ENCODE assay signal across 1 cellular context in the genomic region with DNA sequence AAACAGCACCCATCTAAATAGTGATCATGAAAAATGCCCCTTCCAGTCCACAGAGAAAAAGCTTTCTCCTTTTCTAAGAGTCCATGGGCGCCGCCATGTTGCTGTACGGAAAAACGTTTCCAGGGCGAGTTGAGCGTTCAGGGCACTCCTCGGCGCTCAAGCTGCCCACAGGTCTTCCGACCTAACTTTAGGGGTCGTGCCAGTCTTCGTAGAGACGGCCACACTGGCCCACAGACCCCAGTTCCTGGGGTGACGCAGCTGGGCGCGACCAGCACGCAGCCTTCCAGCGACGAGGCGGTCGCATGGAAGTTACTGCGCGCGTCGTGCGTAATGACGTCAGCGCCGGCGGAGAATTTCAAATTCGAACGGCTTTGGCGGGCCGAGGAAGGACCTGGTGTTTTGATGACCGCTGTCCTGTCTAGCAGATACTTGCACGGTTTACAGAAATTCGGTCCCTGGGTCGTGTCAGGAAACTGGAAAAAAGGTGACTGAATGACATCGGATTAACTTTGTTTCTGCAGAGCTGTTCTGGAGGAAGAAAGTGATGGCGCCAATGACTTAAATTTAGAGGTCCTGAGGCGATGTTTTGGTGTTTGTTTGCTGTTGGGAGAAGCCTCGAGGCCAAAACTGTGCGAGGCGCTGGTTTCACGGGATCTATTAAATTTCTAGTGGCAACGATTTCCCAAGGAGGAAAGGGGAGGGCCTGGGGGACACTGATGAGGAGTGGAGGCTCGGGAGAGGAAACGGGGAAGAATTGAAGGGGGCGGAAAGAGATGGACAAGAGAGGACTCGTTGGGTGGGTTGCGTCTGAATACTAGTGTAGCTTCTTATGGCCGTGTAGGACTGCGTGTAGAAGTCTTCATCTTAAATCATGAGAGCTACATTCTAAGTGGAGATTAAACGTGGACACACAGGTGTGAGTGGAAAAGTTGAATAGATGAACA.
TF ChIP-seq lines count a peak whose summit lies in the region.

A gene with protein sequence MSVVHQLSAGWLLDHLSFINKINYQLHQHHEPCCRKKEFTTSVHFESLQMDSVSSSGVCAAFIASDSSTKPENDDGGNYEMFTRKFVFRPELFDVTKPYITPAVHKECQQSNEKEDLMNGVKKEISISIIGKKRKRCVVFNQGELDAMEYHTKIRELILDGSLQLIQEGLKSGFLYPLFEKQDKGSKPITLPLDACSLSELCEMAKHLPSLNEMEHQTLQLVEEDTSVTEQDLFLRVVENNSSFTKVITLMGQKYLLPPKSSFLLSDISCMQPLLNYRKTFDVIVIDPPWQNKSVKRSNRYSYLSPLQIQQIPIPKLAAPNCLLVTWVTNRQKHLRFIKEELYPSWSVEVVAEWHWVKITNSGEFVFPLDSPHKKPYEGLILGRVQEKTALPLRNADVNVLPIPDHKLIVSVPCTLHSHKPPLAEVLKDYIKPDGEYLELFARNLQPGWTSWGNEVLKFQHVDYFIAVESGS (minus strand): TSS at position 306 of the 944 bp plus-strand sequence. CDS start 4,289 bp downstream, outside the sequence.
A gene (plus strand): TSS at position 358 of the 944 bp plus-strand sequence. CDS start 1,429 bp downstream, outside the sequence.

TF ChIP-seq in HCT116, 20 proteins besides CTCF, POLR2A, EP300 and RAD21 (continued from another document):
- TF ChIP-seq YY1 (IDR thresholded peaks at IDR 0.05; ENCODE audit: extremely low read depth, insufficient replicate concordance, low read depth, low read length) (peak; percentile 96), SIN3A (IDR thresholded peaks at IDR 0.05; ENCODE audit: low read depth) (peak; percentile 53; the same call in 1 of the 2 replicates), EZH2phosphoT487 (IDR thresholded peaks at IDR 0.05; ENCODE audit: borderline replicate concordance) (no peak), ELF1 (IDR thresholded peaks at IDR 0.05; ENCODE audit: borderline replicate concordance, low read depth) (peak; percentile 32; the same call in 1 of the 2 replicates), POLR2AphosphoS5 (IDR thresholded peaks at IDR 0.05; ENCODE audit: low read depth, low read length) (peak; percentile 67), CBX3 (IDR thresholded peaks at IDR 0.05; ENCODE audit: low read depth) (no peak), JUND (IDR thresholded peaks at IDR 0.05) (no peak), SRF (IDR thresholded peaks at IDR 0.05; ENCODE audit: low read depth) (peak; percentile 95), EGR1 (IDR thresholded peaks at IDR 0.05; ENCODE audit: low read depth) (no peak), CEBPB (IDR thresholded peaks at IDR 0.05; ENCODE audit: low read depth) (no peak)
- TF ChIP-seq, protein P1, sequence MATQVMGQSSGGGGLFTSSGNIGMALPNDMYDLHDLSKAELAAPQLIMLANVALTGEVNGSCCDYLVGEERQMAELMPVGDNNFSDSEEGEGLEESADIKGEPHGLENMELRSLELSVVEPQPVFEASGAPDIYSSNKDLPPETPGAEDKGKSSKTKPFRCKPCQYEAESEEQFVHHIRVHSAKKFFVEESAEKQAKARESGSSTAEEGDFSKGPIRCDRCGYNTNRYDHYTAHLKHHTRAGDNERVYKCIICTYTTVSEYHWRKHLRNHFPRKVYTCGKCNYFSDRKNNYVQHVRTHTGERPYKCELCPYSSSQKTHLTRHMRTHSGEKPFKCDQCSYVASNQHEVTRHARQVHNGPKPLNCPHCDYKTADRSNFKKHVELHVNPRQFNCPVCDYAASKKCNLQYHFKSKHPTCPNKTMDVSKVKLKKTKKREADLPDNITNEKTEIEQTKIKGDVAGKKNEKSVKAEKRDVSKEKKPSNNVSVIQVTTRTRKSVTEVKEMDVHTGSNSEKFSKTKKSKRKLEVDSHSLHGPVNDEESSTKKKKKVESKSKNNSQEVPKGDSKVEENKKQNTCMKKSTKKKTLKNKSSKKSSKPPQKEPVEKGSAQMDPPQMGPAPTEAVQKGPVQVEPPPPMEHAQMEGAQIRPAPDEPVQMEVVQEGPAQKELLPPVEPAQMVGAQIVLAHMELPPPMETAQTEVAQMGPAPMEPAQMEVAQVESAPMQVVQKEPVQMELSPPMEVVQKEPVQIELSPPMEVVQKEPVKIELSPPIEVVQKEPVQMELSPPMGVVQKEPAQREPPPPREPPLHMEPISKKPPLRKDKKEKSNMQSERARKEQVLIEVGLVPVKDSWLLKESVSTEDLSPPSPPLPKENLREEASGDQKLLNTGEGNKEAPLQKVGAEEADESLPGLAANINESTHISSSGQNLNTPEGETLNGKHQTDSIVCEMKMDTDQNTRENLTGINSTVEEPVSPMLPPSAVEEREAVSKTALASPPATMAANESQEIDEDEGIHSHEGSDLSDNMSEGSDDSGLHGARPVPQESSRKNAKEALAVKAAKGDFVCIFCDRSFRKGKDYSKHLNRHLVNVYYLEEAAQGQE (IDR thresholded peaks at IDR 0.05; ENCODE audit: low read depth) = no peak
- TF ChIP-seq, protein P2, sequence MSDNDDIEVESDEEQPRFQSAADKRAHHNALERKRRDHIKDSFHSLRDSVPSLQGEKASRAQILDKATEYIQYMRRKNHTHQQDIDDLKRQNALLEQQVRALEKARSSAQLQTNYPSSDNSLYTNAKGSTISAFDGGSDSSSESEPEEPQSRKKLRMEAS (IDR thresholded peaks at IDR 0.05) = peak; percentile 76
- TF ChIP-seq, protein P3, sequence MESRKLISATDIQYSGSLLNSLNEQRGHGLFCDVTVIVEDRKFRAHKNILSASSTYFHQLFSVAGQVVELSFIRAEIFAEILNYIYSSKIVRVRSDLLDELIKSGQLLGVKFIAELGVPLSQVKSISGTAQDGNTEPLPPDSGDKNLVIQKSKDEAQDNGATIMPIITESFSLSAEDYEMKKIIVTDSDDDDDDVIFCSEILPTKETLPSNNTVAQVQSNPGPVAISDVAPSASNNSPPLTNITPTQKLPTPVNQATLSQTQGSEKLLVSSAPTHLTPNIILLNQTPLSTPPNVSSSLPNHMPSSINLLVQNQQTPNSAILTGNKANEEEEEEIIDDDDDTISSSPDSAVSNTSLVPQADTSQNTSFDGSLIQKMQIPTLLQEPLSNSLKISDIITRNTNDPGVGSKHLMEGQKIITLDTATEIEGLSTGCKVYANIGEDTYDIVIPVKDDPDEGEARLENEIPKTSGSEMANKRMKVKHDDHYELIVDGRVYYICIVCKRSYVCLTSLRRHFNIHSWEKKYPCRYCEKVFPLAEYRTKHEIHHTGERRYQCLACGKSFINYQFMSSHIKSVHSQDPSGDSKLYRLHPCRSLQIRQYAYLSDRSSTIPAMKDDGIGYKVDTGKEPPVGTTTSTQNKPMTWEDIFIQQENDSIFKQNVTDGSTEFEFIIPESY (IDR thresholded peaks at IDR 0.05; ENCODE audit: extremely low read depth, insufficient replicate concordance, low read length) = no peak
TF ChIP-seq in HCT116: peak in this region for 8.
